In genomic region chr2:231961349-231962166, GRCh38 we compare ENCODE assay signal across 1 cellular context.
TF ChIP-seq lines count a peak whose summit lies in the region.

Gene DIS3L2 (plus strand): TSS chr2:231961713. CDS start chr2:232014928, 53,215 bp downstream.

TF ChIP-seq in HEK293, 187 proteins besides CTCF, POLR2A, EP300 and RAD21 (continued from another document and continues in another):
- peak; percentile 96 for TF ChIP-seq ZNF518A (tag by site-specific recombination; conservative IDR thresholded peaks at IDR 0.05; ENCODE audit: low read depth)
- TF ChIP-seq ZNF629 (tag by site-specific recombination; IDR thresholded peaks at IDR 0.05): peak; percentile 43; the same call in 1 of the 2 replicates
- no peak for TF ChIP-seq ZNF555 (tag by site-specific recombination; conservative IDR thresholded peaks at IDR 0.05)
- TF ChIP-seq ZNF266 (tag by site-specific recombination; IDR thresholded peaks at IDR 0.05; ENCODE audit: low read depth): no peak
- TF ChIP-seq ZNF600 (tag by site-specific recombination; IDR thresholded peaks at IDR 0.05): peak; percentile 95
- TF ChIP-seq ZNF501 (tag by site-specific recombination; IDR thresholded peaks at IDR 0.05): peak; percentile 90
- TF ChIP-seq ZFP3 (tag by site-specific recombination; IDR thresholded peaks at IDR 0.05; ENCODE audit: low read depth): no peak
- no peak for TF ChIP-seq ZNF785 (tag by site-specific recombination; IDR thresholded peaks at IDR 0.05)
- TF ChIP-seq ZNF239 (tag by site-specific recombination; IDR thresholded peaks at IDR 0.05): no peak; the same call in 1 of the 2 replicates
- no peak for TF ChIP-seq HOXC10 (CRISPR knock-in tag; IDR thresholded peaks at IDR 0.05)
- TF ChIP-seq ZBTB7A (tag by site-specific recombination; IDR thresholded peaks at IDR 0.05; ENCODE audit: low read depth): no peak
- TF ChIP-seq ZNF23 (tag by site-specific recombination; IDR thresholded peaks at IDR 0.05; ENCODE audit: borderline replicate concordance): no peak
- no peak for TF ChIP-seq ZSCAN23 (tag by site-specific recombination; IDR thresholded peaks at IDR 0.05)
- peak; percentile 37; the same call in 1 of the 2 replicates for TF ChIP-seq ZNF10 (tag by site-specific recombination; IDR thresholded peaks at IDR 0.05)
- no peak for TF ChIP-seq WT1 (tag by site-specific recombination; IDR thresholded peaks at IDR 0.05)
- peak; percentile 77; the same call in 1 of the 2 replicates for TF ChIP-seq ZNF660 (tag by site-specific recombination; IDR thresholded peaks at IDR 0.05)
- no peak for TF ChIP-seq ZNF366 (tag by site-specific recombination; conservative IDR thresholded peaks at IDR 0.05)
- peak; percentile 37; the same call in 1 of the 2 replicates for TF ChIP-seq SP3 (tag by site-specific recombination; IDR thresholded peaks at IDR 0.05)
- peak; percentile 97 for TF ChIP-seq GLIS2 (tag by site-specific recombination; IDR thresholded peaks at IDR 0.05)
- TF ChIP-seq ZXDB (tag by site-specific recombination; IDR thresholded peaks at IDR 0.05): peak; percentile 83
- TF ChIP-seq KLF16 (tag by site-specific recombination; IDR thresholded peaks at IDR 0.05): peak; percentile 61; the same call in 1 of the 2 replicates
- TF ChIP-seq ZNF639 (tag by site-specific recombination; IDR thresholded peaks at IDR 0.05): no peak
- no peak for TF ChIP-seq ZNF777 (tag by site-specific recombination; IDR thresholded peaks at IDR 0.05; ENCODE audit: borderline replicate concordance)
- TF ChIP-seq ZNF433 (tag by site-specific recombination; IDR thresholded peaks at IDR 0.05; ENCODE audit: low read depth): no peak
- TF ChIP-seq KLF9 (tag by site-specific recombination; IDR thresholded peaks at IDR 0.05; ENCODE audit: low read depth): peak; percentile 49; the same call in 1 of the 2 replicates
- TF ChIP-seq HOXD13 (CRISPR knock-in tag; IDR thresholded peaks at IDR 0.05; ENCODE audit: borderline replicate concordance): no peak
- no peak for TF ChIP-seq ZNF621 (tag by site-specific recombination; IDR thresholded peaks at IDR 0.05)
- TF ChIP-seq GLI2 (tag by site-specific recombination; IDR thresholded peaks at IDR 0.05; ENCODE audit: borderline replicate concordance, low read depth): no peak
- no peak for TF ChIP-seq OSR2 (tag by site-specific recombination; IDR thresholded peaks at IDR 0.05)
- TF ChIP-seq ZSCAN30 (tag by site-specific recombination; IDR thresholded peaks at IDR 0.05): peak; percentile 75; the same call in 1 of the 2 replicates
- no peak for TF ChIP-seq ZNF19 (tag by site-specific recombination; IDR thresholded peaks at IDR 0.05; ENCODE audit: low read depth)
- TF ChIP-seq ZNF292 (tag by site-specific recombination; IDR thresholded peaks at IDR 0.05; ENCODE audit: borderline replicate concordance, low read depth): no peak
- TF ChIP-seq ZNF114 (tag by site-specific recombination; IDR thresholded peaks at IDR 0.05): no peak
- no peak for TF ChIP-seq ZNF214 (tag by site-specific recombination; IDR thresholded peaks at IDR 0.05; ENCODE audit: borderline replicate concordance)
- TF ChIP-seq ZNF280D (tag by site-specific recombination; IDR thresholded peaks at IDR 0.05): no peak
- TF ChIP-seq ZNF398 (tag by site-specific recombination; IDR thresholded peaks at IDR 0.05): no peak
- peak; percentile 24; the same call in 1 of the 2 replicates for TF ChIP-seq KLF8 (tag by site-specific recombination; IDR thresholded peaks at IDR 0.05)
- no peak for TF ChIP-seq PRDM6 (tag by site-specific recombination; IDR thresholded peaks at IDR 0.05)
- no peak for TF ChIP-seq ZNF112 (tag by site-specific recombination; IDR thresholded peaks at IDR 0.05)
- peak; percentile 88 for TF ChIP-seq ZFP37 (tag by site-specific recombination; IDR thresholded peaks at IDR 0.05)
- TF ChIP-seq KLF1 (tag by site-specific recombination; IDR thresholded peaks at IDR 0.05): peak; percentile 21; the same call in 1 of the 2 replicates
- TF ChIP-seq ZNF148 (tag by site-specific recombination; IDR thresholded peaks at IDR 0.05; ENCODE audit: borderline replicate concordance): no peak
- no peak for TF ChIP-seq ZNF274 (IDR thresholded peaks at IDR 0.05; ENCODE audit: low read length)
- no peak for TF ChIP-seq ZNF274 (tag by site-specific recombination; IDR thresholded peaks at IDR 0.05; ENCODE audit: borderline replicate concordance)
- no peak for TF ChIP-seq ZNF175 (tag by site-specific recombination; IDR thresholded peaks at IDR 0.05)
